In genomic region chr20:48620486-48621255, GRCh38 we compare ENCODE assay signal across 1 cellular context.
TF ChIP-seq lines count a peak whose summit lies in the region.

No MANE protein-coding gene starts in this region.

TF ChIP-seq in HepG2, 621 proteins besides CTCF, POLR2A, EP300 and RAD21 (continued from another document and continues in another):
- TF ChIP-seq SP5 (CRISPR knock-in tag; IDR thresholded peaks at IDR 0.05; ENCODE audit: borderline replicate concordance, low read depth) = 0 out of 2 replicates have a peak, but pooled peaks have one; percentile 11
- TF ChIP-seq ZNF619 (CRISPR knock-in tag; IDR thresholded peaks at IDR 0.05) = 0 out of 2 replicates have a peak, but pooled peaks have one; percentile 29
- no peak for TF ChIP-seq GTF2F1 (IDR thresholded peaks at IDR 0.05; ENCODE audit: low read length)
- no peak; the same call in 1 of the 2 replicates for TF ChIP-seq BRCA1 (CRISPR knock-in tag; IDR thresholded peaks at IDR 0.05)
- TF ChIP-seq JUN (CRISPR knock-in tag; IDR thresholded peaks at IDR 0.05) = no peak
- TF ChIP-seq HNRNPUL1 (IDR thresholded peaks at IDR 0.05; ENCODE audit: low read depth, low read length) = no peak
- no peak for TF ChIP-seq ZNF773 (CRISPR knock-in tag; IDR thresholded peaks at IDR 0.05; ENCODE audit: borderline replicate concordance)
- TF ChIP-seq ETV5 (CRISPR knock-in tag; IDR thresholded peaks at IDR 0.05; ENCODE audit: borderline replicate concordance) = peak; percentile 21; the same call in 1 of the 2 replicates
- TF ChIP-seq STAT6 (CRISPR knock-in tag; IDR thresholded peaks at IDR 0.05; ENCODE audit: borderline replicate concordance) = no peak
- peak; percentile 65; the same call in 1 of the 2 replicates for TF ChIP-seq ZNF670 (CRISPR knock-in tag; IDR thresholded peaks at IDR 0.05; ENCODE audit: borderline replicate concordance)
- peak; percentile 41 for TF ChIP-seq ZFP36 (IDR thresholded peaks at IDR 0.05; ENCODE audit: borderline replicate concordance, low read depth, low read length, partially characterized antibody)
- no peak for TF ChIP-seq NCOR1 (IDR thresholded peaks at IDR 0.05; ENCODE audit: borderline replicate concordance, low read length)
- TF ChIP-seq ZNF337 (CRISPR knock-in tag; IDR thresholded peaks at IDR 0.05; ENCODE audit: borderline replicate concordance, low read depth) = no peak
- no peak for TF ChIP-seq ZNF674 (CRISPR knock-in tag; IDR thresholded peaks at IDR 0.05; ENCODE audit: low read depth)
- TF ChIP-seq E2F2 (CRISPR knock-in tag; IDR thresholded peaks at IDR 0.05; ENCODE audit: borderline replicate concordance) = no peak
- TF ChIP-seq FOXO4 (CRISPR knock-in tag; conservative IDR thresholded peaks at IDR 0.05) = no peak
- TF ChIP-seq JUND (CRISPR knock-in tag; IDR thresholded peaks at IDR 0.05) = no peak
- TF ChIP-seq GABPB1 (CRISPR knock-in tag; IDR thresholded peaks at IDR 0.05) = peak; percentile 41; the same call in 1 of the 2 replicates
- TF ChIP-seq MTA3 (CRISPR knock-in tag; IDR thresholded peaks at IDR 0.05) = no peak
- no peak for TF ChIP-seq IRF9 (CRISPR knock-in tag; IDR thresholded peaks at IDR 0.05; ENCODE audit: borderline replicate concordance)
- TF ChIP-seq TBP (CRISPR knock-in tag; IDR thresholded peaks at IDR 0.05) = no peak
- no peak for TF ChIP-seq MAFF (IDR thresholded peaks at IDR 0.05; ENCODE audit: low read depth, low read length)
- no peak for TF ChIP-seq JARID2 (CRISPR knock-in tag; IDR thresholded peaks at IDR 0.05; ENCODE audit: insufficient replicate concordance)
- no peak for TF ChIP-seq CAMTA2 (CRISPR knock-in tag; IDR thresholded peaks at IDR 0.05; ENCODE audit: borderline replicate concordance)
- TF ChIP-seq ARID2 (CRISPR knock-in tag; IDR thresholded peaks at IDR 0.05; ENCODE audit: borderline replicate concordance) = no peak
- no peak for TF ChIP-seq ZNF30 (CRISPR knock-in tag; IDR thresholded peaks at IDR 0.05)
- TF ChIP-seq MTA1 (CRISPR knock-in tag; IDR thresholded peaks at IDR 0.05; ENCODE audit: borderline replicate concordance) = peak; percentile 29; the same call in 1 of the 2 replicates
- no peak for TF ChIP-seq ZNF207 (IDR thresholded peaks at IDR 0.05; ENCODE audit: borderline replicate concordance)
- TF ChIP-seq DNMT3B (CRISPR knock-in tag; conservative IDR thresholded peaks at IDR 0.05) = no peak
- TF ChIP-seq BATF2 (CRISPR knock-in tag; IDR thresholded peaks at IDR 0.05) = no peak
- peak; percentile 83; the same call in 1 of the 2 replicates for TF ChIP-seq ZNF770 (CRISPR knock-in tag; IDR thresholded peaks at IDR 0.05)
- TF ChIP-seq MED8 (CRISPR knock-in tag; IDR thresholded peaks at IDR 0.05; ENCODE audit: insufficient replicate concordance) = no peak
- no peak for TF ChIP-seq NR0B2 (CRISPR knock-in tag; IDR thresholded peaks at IDR 0.05)
- TF ChIP-seq DR1 (CRISPR knock-in tag; IDR thresholded peaks at IDR 0.05) = no peak
- TF ChIP-seq TCF12 (IDR thresholded peaks at IDR 0.05) = no peak
- no peak for TF ChIP-seq TCF12 (CRISPR knock-in tag; IDR thresholded peaks at IDR 0.05)
- TF ChIP-seq ZNF75D (CRISPR knock-in tag; IDR thresholded peaks at IDR 0.05; ENCODE audit: borderline replicate concordance) = no peak
- no peak for TF ChIP-seq ZIK1 (CRISPR knock-in tag; IDR thresholded peaks at IDR 0.05; ENCODE audit: borderline replicate concordance, low read depth)
- TF ChIP-seq GMEB2 (CRISPR knock-in tag; IDR thresholded peaks at IDR 0.05; ENCODE audit: low read depth) = no peak
- TF ChIP-seq HOXA3 (CRISPR knock-in tag; IDR thresholded peaks at IDR 0.05) = no peak; the same call in 1 of the 2 replicates
- no peak for TF ChIP-seq REST (IDR thresholded peaks at IDR 0.05; ENCODE audit: borderline replicate concordance in 1 of 2, low read depth in 1 of 2, low read length in 2 of 2)
- no peak for TF ChIP-seq WIZ (CRISPR knock-in tag; IDR thresholded peaks at IDR 0.05)
- TF ChIP-seq CERS6 (CRISPR knock-in tag; IDR thresholded peaks at IDR 0.05) = no peak
- TF ChIP-seq MYPOP (CRISPR knock-in tag; IDR thresholded peaks at IDR 0.05) = no peak
- TF ChIP-seq TOPORS (CRISPR knock-in tag; IDR thresholded peaks at IDR 0.05) = 0 out of 2 replicates have a peak, but pooled peaks have one; percentile 3
- TF ChIP-seq SETDB1 (CRISPR knock-in tag; IDR thresholded peaks at IDR 0.05; ENCODE audit: borderline replicate concordance) = no peak
- no peak for TF ChIP-seq ZNF841 (CRISPR knock-in tag; IDR thresholded peaks at IDR 0.05; ENCODE audit: borderline replicate concordance)
- TF ChIP-seq ZNF616 (CRISPR knock-in tag; IDR thresholded peaks at IDR 0.05; ENCODE audit: low read depth) = no peak
- peak; percentile 66; the same call in 1 of the 2 replicates for TF ChIP-seq KDM3A (CRISPR knock-in tag; IDR thresholded peaks at IDR 0.05; ENCODE audit: low read depth)
